ENCODE assay signal across 7 cellular contexts in genomic region chrX:71542411-71542810, GRCh38. TPM values are rescaled to one million over a fixed set of nuclear protein-coding genes. Genes with fewer than 3 reads are reported as not detected.
A peak's percentile ranks its signal among the peaks of the same experiment; 100 is the strongest.
DNase-seq lines count a peak whose midpoint lies in the region; ATAC-seq and TF ChIP-seq lines count a peak whose summit lies in the region.

No MANE protein-coding gene starts in this region.

- H3K27me3 ChIP-seq in CD8-positive, alpha-beta T cell (ENCODE audit: insufficient read depth, low read length), result no peaks in the 10 kb centered on the region
- H3K27me3 ChIP-seq in aorta (ENCODE audit: control insufficient read depth in 1 of 2, insufficient read depth in 2 of 2, low read length in 1 of 2), result no peaks in the 10 kb centered on the region

- CTCF ChIA-PET in CD8-positive, alpha-beta T cell (lab: Charles Lee), result no interaction called here

- no peak for ATAC-seq in CD8-positive, alpha-beta T cell
- ATAC-seq in aorta (ENCODE audit: low FRiP score), result no peak
- ATAC-seq in HG03175 (IDR thresholded peaks at IDR 0.05; ENCODE audit: unreplicated experiment), result no peak
- ATAC-seq in GM21526 (IDR thresholded peaks at IDR 0.05; ENCODE audit: low FRiP score, unreplicated experiment), result no peak

- DNase-seq in CD8-positive, alpha-beta T cell, result no peak
- DNase-seq in HT-29 (ENCODE audit: low spot score) (peak; percentile 21), iris pigment epithelial cell (ENCODE audit: low read depth) (peak; percentile 74), aorta (no peak)

- WGBS in aorta, 2 donors, result 65 to 78% methylated on average over 1 of the region's 1 CpG

- no peaks in the 10 kb centered on the region for H3K9me3 ChIP-seq in CD8-positive, alpha-beta T cell (ENCODE audit: low read length)
- H3K9me3 ChIP-seq in aorta (ENCODE audit: control insufficient read depth, low read length), result no peaks in the 10 kb centered on the region

- H3K27ac ChIP-seq in CD8-positive, alpha-beta T cell (ENCODE audit: low read depth, low read length), result no peak overlapping the region
- no peak overlapping the region for H3K27ac ChIP-seq in aorta (ENCODE audit: low read depth in 1 of 2, low read length in 2 of 2)

- no peak for TF ChIP-seq CTCF in CD8-positive, alpha-beta T cell (IDR thresholded peaks at IDR 0.05)

- intact Hi-C loops in CD8-positive, alpha-beta T cell (cut with DNase I, micrococcal nuclease), result no loop called here
- intact Hi-C loops in aorta (cut with DNase I), result no loop called here

- peaks cover 82% of the 10 kb centered on the region for H3K36me3 Mint-ChIP-seq in CD8-positive, alpha-beta T cell
- peaks cover 14% of the 10 kb centered on the region for H3K36me3 Mint-ChIP-seq in activated naive CD8-positive, alpha-beta T cell

- H3K4me3 Mint-ChIP-seq in CD8-positive, alpha-beta T cell, result peak overlapping the region; percentile 70
- H3K4me3 Mint-ChIP-seq in activated naive CD8-positive, alpha-beta T cell, result peak overlapping the region; percentile 93

- H3K4me1 Mint-ChIP-seq in CD8-positive, alpha-beta T cell (ENCODE audit: low read depth), result peaks cover 70% of the 10 kb centered on the region
- peaks cover 62% of the 10 kb centered on the region for H3K4me1 Mint-ChIP-seq in activated naive CD8-positive, alpha-beta T cell (ENCODE audit: low read depth)

- H3K27me3 Mint-ChIP-seq in CD8-positive, alpha-beta T cell (ENCODE audit: low read depth), result no peaks in the 10 kb centered on the region
- H3K27me3 Mint-ChIP-seq in activated naive CD8-positive, alpha-beta T cell, result no peaks in the 10 kb centered on the region

- peak overlapping the region; percentile 78 for H3K27ac Mint-ChIP-seq in CD8-positive, alpha-beta T cell
- peak overlapping the region; percentile 99 for H3K27ac Mint-ChIP-seq in activated naive CD8-positive, alpha-beta T cell

- POLR2A ChIA-PET in CD8-positive, alpha-beta T cell (lab: Charles Lee), result interaction anchor here (0.7 to 1.7 kb wide), 4 partner anchors 8 to 18 kb away, joined by 3 to 7 read pairs (median 5); partner anchors contain the start of gene OGT

- peaks cover 72% of the 10 kb centered on the region for H3K4me1 ChIP-seq in CD8-positive, alpha-beta T cell (ENCODE audit: insufficient read depth, low read length)
- H3K4me1 ChIP-seq in aorta (ENCODE audit: control insufficient read depth in 1 of 2, insufficient read depth in 2 of 2, low read length in 2 of 2), result peaks cover 0 to 3% of the 10 kb centered on the region in 2 donors

- no peaks in the 10 kb centered on the region for H3K9me3 Mint-ChIP-seq in CD8-positive, alpha-beta T cell
- H3K9me3 Mint-ChIP-seq in activated naive CD8-positive, alpha-beta T cell (ENCODE audit: low read depth), result no peaks in the 10 kb centered on the region

- H3K4me3 ChIP-seq in CD8-positive, alpha-beta T cell (ENCODE audit: low read depth, low read length), result no peak overlapping the region
- no peak overlapping the region for H3K4me3 ChIP-seq in aorta (ENCODE audit: low read length in 2 of 2)

- H3K36me3 ChIP-seq in CD8-positive, alpha-beta T cell (ENCODE audit: insufficient read depth, low read length), result peaks cover 22% of the 10 kb centered on the region
- H3K36me3 ChIP-seq in aorta (ENCODE audit: control insufficient read depth in 1 of 2, insufficient read depth in 2 of 2, low read length in 1 of 2), result peaks cover 0 to 2% of the 10 kb centered on the region in 2 donors

RNA-seq across cellular contexts. Expression of gene OGT, which starts 9.5 kb away (rescaled TPM):
- 100 to 1,000 TPM; 295 to 297 TPM for total RNA-seq in CD8-positive, alpha-beta T cell
- total RNA-seq in HT-29 (2014; rRNA removed; shearing (Covaris generic)), result 87.4 and 97.9 TPM in 2 replicates
- total RNA-seq in aorta, result 100 to 1,000 TPM; 188 to 272 TPM
- polyA plus RNA-seq in aorta, result 100 to 1,000 TPM in 1 of 2 donors, 10 to 100 TPM in 1; 10.1 to 107 TPM

RNA-seq across cellular contexts. Expression of gene GCNA, which starts 35.8 kb away (rescaled TPM):
- 1 to 10 TPM; 2.5 to 3.9 TPM for total RNA-seq in CD8-positive, alpha-beta T cell
- 0.70 and 2.1 TPM in 2 replicates for total RNA-seq in HT-29 (2014; rRNA removed; shearing (Covaris generic))
- total RNA-seq in aorta, result 1 to 10 TPM; 1.9 to 4.8 TPM
- polyA plus RNA-seq in aorta, result 1 to 10 TPM in 1 of 2 donors, under 1 TPM in 1; 0.38 to 5.4 TPM

Comparison
In these comparisons a context has a peak if more than half of its experiments do, and no peak if none do; other contexts are left out.
1. DNase-seq: peak in HT-29 (single experiment) and iris pigment epithelial cell (single experiment); none in CD8-positive, alpha-beta T cell (0 of 7) and aorta (0 of 2).